ENCODE assay signal across 23 cellular contexts in the genomic region with DNA sequence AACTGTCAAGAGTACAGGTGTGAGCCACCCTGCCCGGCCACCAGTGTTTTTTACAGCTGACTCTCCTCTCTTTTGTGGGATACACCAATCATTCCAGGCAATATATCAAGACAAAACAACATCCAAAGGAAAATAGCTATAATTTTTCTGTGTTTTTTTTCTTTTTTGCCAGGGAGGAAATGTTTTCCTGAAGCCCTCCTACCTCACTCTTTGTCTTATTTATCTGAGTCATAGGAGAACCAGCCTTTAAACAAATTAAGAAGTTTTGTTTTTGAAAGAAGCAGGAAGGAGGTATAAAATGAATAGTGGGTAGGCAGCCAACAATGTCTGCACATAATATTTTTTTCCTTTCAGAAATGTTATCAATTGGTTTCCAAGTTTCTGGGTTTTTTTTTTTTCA.
DNase-seq lines count a peak whose midpoint lies in the region; ATAC-seq and TF ChIP-seq lines count a peak whose summit lies in the region.
"Had no signal": no experiment of that assay in that cellular context is flagged by ENCODE, and none has a peak within 500 bp of the region (broad histone marks: within the 10 kb centered on the region; RNA-seq: fewer than 3 reads in every experiment).

No MANE protein-coding gene starts in this region.

- H3K27ac Mint-ChIP-seq in GM23338 (peak overlapping the region; percentile 78), endodermal cell (peak overlapping the region; percentile 48)
- no peak overlapping the region for H3K27ac Mint-ChIP-seq in stimulated activated memory B cell treated with anti-CD40 and anti-IgM and Interleukin-4, amounts not matched to agents 10 μg/mL and 1 μg/mL and 100 μg/mL, for 72 hours
- H3K27ac Mint-ChIP-seq in activated CD8-positive, alpha-beta T cell treated with anti-CD3 and anti-CD28 coated beads, Interleukin-2, amount 10 ng/mL, durations not matched to agents 7 days and 5 days, result no peak overlapping the region
- H3K27ac Mint-ChIP-seq: CD14-positive monocyte; CD4-positive, alpha-beta T cell; CD8-positive, alpha-beta memory T cell; HFFc6 had no signal

- no peaks in the 10 kb centered on the region for H3K27me3 ChIP-seq in GM23338 (ENCODE audit: insufficient read depth)
- no peaks in the 10 kb centered on the region for H3K27me3 ChIP-seq in endodermal cell (ENCODE audit: control insufficient read depth, insufficient read depth, low read length, poor library complexity, severe bottlenecking)
- H3K27me3 ChIP-seq: BE2C; BLaER1 treated with 17β-estradiol and CSF1 and Interleukin-3, amounts not matched to agents 10 nM and 100 nM had no signal

- DNase-seq in GM23338 (ENCODE audit: low spot score), result no peak
- DNase-seq in endodermal cell, result no peak
- DNase-seq in glomerular endothelial cell (ENCODE audit: extremely low read depth, low read depth, low spot score), result peak; percentile 39
- peak; percentile 56 for DNase-seq in pulmonary artery endothelial cell (ENCODE audit: low read depth, low spot score)
- DNase-seq in activated CD8-positive, alpha-beta memory T cell treated with anti-CD3 and anti-CD28 coated beads, Interleukin-2, amount 50 U/mL, for 4 hours, result no peak
- no peak for DNase-seq in activated CD8-positive, alpha-beta T cell treated with anti-CD3 and anti-CD28 coated beads, Interleukin-2, amount 10 ng/mL, durations not matched to agents 7 days and 5 days
- DNase-seq in HuH-7.5 (ENCODE audit: low spot score), result no peak
- DNase-seq: AML-193; BE2C; CD4-positive, alpha-beta T cell; CD8-positive, alpha-beta memory T cell; DMS 273 treated with DMSO at 0.1 percent for 48 hours; DMS79; EL; GDM1; GOT3; HFFc6 had no signal

- TF ChIP-seq CTCF in GM23338 (conservative IDR thresholded peaks at IDR 0.05; ENCODE audit: low read depth in 2 of 2) (no peak), endodermal cell (conservative IDR thresholded peaks at IDR 0.05) (no peak)

- no peaks in the 10 kb centered on the region for H3K79me2 ChIP-seq in GM23338 (replicated peaks; ENCODE audit: insufficient read depth)

- no peak overlapping the region for H3K4me3 Mint-ChIP-seq in GM23338
- H3K4me3 Mint-ChIP-seq in endodermal cell, result no peak overlapping the region
- no peak overlapping the region for H3K4me3 Mint-ChIP-seq in stimulated activated memory B cell treated with anti-CD40 and anti-IgM and Interleukin-4, amounts not matched to agents 10 μg/mL and 1 μg/mL and 100 μg/mL, for 72 hours
- no peak overlapping the region for H3K4me3 Mint-ChIP-seq in activated CD8-positive, alpha-beta T cell treated with anti-CD3 and anti-CD28 coated beads, Interleukin-2, amount 10 ng/mL, durations not matched to agents 7 days and 5 days
- H3K4me3 Mint-ChIP-seq: CD14-positive monocyte; CD4-positive, alpha-beta T cell; CD8-positive, alpha-beta memory T cell; HFFc6 had no signal

- H2AFZ ChIP-seq in GM23338, result 0 out of 2 replicates have a peak overlapping the region, but pooled peaks have one; percentile 4

- no peak overlapping the region for H3K9ac ChIP-seq in endodermal cell (ENCODE audit: extremely low read depth, low read length, poor library complexity, severe bottlenecking)
- H3K9ac ChIP-seq: BLaER1 treated with 17β-estradiol and CSF1 and Interleukin-3, amounts not matched to agents 10 nM and 100 nM had no signal

- H3K4me1 ChIP-seq in GM23338 (ENCODE audit: insufficient read depth) (peaks cover 5% of the 10 kb centered on the region; the same call in 1 of the 2 replicates), endodermal cell (ENCODE audit: control insufficient read depth, insufficient read depth, low read length) (no peaks in the 10 kb centered on the region)
- H3K4me1 ChIP-seq: BE2C; BLaER1 treated with 17β-estradiol and CSF1 and Interleukin-3, amounts not matched to agents 10 nM and 100 nM; HAP-1 had no signal

- H3K27me3 Mint-ChIP-seq in GM23338 (ENCODE audit: insufficient read depth, low read depth, poor library complexity) (no peaks in the 10 kb centered on the region), endodermal cell (ENCODE audit: insufficient read depth) (no peaks in the 10 kb centered on the region)
- no peaks in the 10 kb centered on the region for H3K27me3 Mint-ChIP-seq in stimulated activated memory B cell treated with anti-CD40 and anti-IgM and Interleukin-4, amounts not matched to agents 10 μg/mL and 1 μg/mL and 100 μg/mL, for 72 hours
- no peaks in the 10 kb centered on the region for H3K27me3 Mint-ChIP-seq in activated CD8-positive, alpha-beta T cell treated with anti-CD3 and anti-CD28 coated beads, Interleukin-2, amount 10 ng/mL, durations not matched to agents 7 days and 5 days (ENCODE audit: low read depth)
- H3K27me3 Mint-ChIP-seq: CD4-positive, alpha-beta T cell; CD8-positive, alpha-beta memory T cell had no signal

- H3K27ac ChIP-seq in GM23338 (ENCODE audit: low read depth), result no peak overlapping the region
- no peak overlapping the region for H3K27ac ChIP-seq in endodermal cell (ENCODE audit: low read depth, low read length)
- H3K27ac ChIP-seq: 22Rv1; BLaER1 treated with 17β-estradiol and CSF1 and Interleukin-3, amounts not matched to agents 10 nM and 100 nM had no signal

- H3K4me2 ChIP-seq in GM23338, result no peak overlapping the region
- H3K4me2 ChIP-seq: BLaER1 treated with 17β-estradiol and CSF1 and Interleukin-3, amounts not matched to agents 10 nM and 100 nM had no signal

- H3K4me1 Mint-ChIP-seq in GM23338 (peaks cover 11% of the 10 kb centered on the region), endodermal cell (no peaks in the 10 kb centered on the region)
- no peaks in the 10 kb centered on the region for H3K4me1 Mint-ChIP-seq in stimulated activated memory B cell treated with anti-CD40 and anti-IgM and Interleukin-4, amounts not matched to agents 10 μg/mL and 1 μg/mL and 100 μg/mL, for 72 hours
- no peaks in the 10 kb centered on the region for H3K4me1 Mint-ChIP-seq in activated CD8-positive, alpha-beta T cell treated with anti-CD3 and anti-CD28 coated beads, Interleukin-2, amount 10 ng/mL, durations not matched to agents 7 days and 5 days (ENCODE audit: low read depth)
- H3K4me1 Mint-ChIP-seq: CD14-positive monocyte; CD8-positive, alpha-beta memory T cell had no signal

- no peak overlapping the region for H3K4me3 ChIP-seq in GM23338
- H3K4me3 ChIP-seq in endodermal cell (ENCODE audit: low read length), result no peak overlapping the region
- H3K4me3 ChIP-seq: BLaER1 treated with 17β-estradiol and CSF1 and Interleukin-3, amounts not matched to agents 10 nM and 100 nM; GM12878; HAP-1 had no signal

- H3K9me2 ChIP-seq in GM23338 (ENCODE audit: insufficient read depth), result no peaks in the 10 kb centered on the region

- CTCF ChIA-PET in activated CD8-positive, alpha-beta T cell treated with anti-CD3 and anti-CD28 coated beads, Interleukin-2, amount 10 ng/mL, durations not matched to agents 7 days and 5 days (lab: Charles Lee), result no interaction called here

- H3F3A ChIP-seq in GM23338 (replicated peaks; ENCODE audit: low read depth), result no peaks in the 10 kb centered on the region

- H3K36me3 Mint-ChIP-seq in GM23338 (ENCODE audit: low read depth) (no peaks in the 10 kb centered on the region; the same call in 2 of the 3 replicates), endodermal cell (ENCODE audit: low read depth) (no peaks in the 10 kb centered on the region)
- peaks cover 22% of the 10 kb centered on the region for H3K36me3 Mint-ChIP-seq in stimulated activated memory B cell treated with anti-CD40 and anti-IgM and Interleukin-4, amounts not matched to agents 10 μg/mL and 1 μg/mL and 100 μg/mL, for 72 hours
- no peaks in the 10 kb centered on the region for H3K36me3 Mint-ChIP-seq in activated CD8-positive, alpha-beta T cell treated with anti-CD3 and anti-CD28 coated beads, Interleukin-2, amount 10 ng/mL, durations not matched to agents 7 days and 5 days (ENCODE audit: low read depth)
- H3K36me3 Mint-ChIP-seq: CD14-positive monocyte; CD8-positive, alpha-beta memory T cell had no signal

- ATAC-seq in GM23338, result no peak
- ATAC-seq in stimulated activated memory B cell treated with anti-CD40 and anti-IgM and Interleukin-4, amounts not matched to agents 10 μg/mL and 1 μg/mL and 100 μg/mL, for 72 hours, result no peak
- ATAC-seq in activated CD8-positive, alpha-beta T cell treated with anti-CD3 and anti-CD28 coated beads, Interleukin-2, amount 10 ng/mL, durations not matched to agents 7 days and 5 days, result no peak
- ATAC-seq: GM12878 had no signal

- no peaks in the 10 kb centered on the region for H3K9me3 ChIP-seq in endodermal cell (ENCODE audit: control insufficient read depth, low read length)
- H3K9me3 ChIP-seq: BE2C; BLaER1 treated with 17β-estradiol and CSF1 and Interleukin-3, amounts not matched to agents 10 nM and 100 nM; HAP-1 had no signal

- POLR2A ChIA-PET in activated CD8-positive, alpha-beta T cell treated with anti-CD3 and anti-CD28 coated beads, Interleukin-2, amount 10 ng/mL, durations not matched to agents 7 days and 5 days (lab: Charles Lee), result no interaction called here

- no peaks in the 10 kb centered on the region for H3K9me3 Mint-ChIP-seq in GM23338
- peaks cover 1% of the 10 kb centered on the region for H3K9me3 Mint-ChIP-seq in endodermal cell
- H3K9me3 Mint-ChIP-seq in stimulated activated memory B cell treated with anti-CD40 and anti-IgM and Interleukin-4, amounts not matched to agents 10 μg/mL and 1 μg/mL and 100 μg/mL, for 72 hours, result no peaks in the 10 kb centered on the region
- peaks cover 6% of the 10 kb centered on the region for H3K9me3 Mint-ChIP-seq in activated CD8-positive, alpha-beta T cell treated with anti-CD3 and anti-CD28 coated beads, Interleukin-2, amount 10 ng/mL, durations not matched to agents 7 days and 5 days (ENCODE audit: insufficient read depth)
- H3K9me3 Mint-ChIP-seq: CD4-positive, alpha-beta T cell had no signal

- H3K36me3 ChIP-seq in GM23338 (ENCODE audit: insufficient read depth) (no peaks in the 10 kb centered on the region), endodermal cell (ENCODE audit: control insufficient read depth, insufficient read depth, low read length) (no peaks in the 10 kb centered on the region)
- H3K36me3 ChIP-seq: BE2C; BLaER1 treated with 17β-estradiol and CSF1 and Interleukin-3, amounts not matched to agents 10 nM and 100 nM; HAP-1 had no signal

- H4K20me1 ChIP-seq in GM23338 (replicated peaks; ENCODE audit: insufficient read depth), result no peaks in the 10 kb centered on the region
- H4K20me1 ChIP-seq: BLaER1 treated with 17β-estradiol and CSF1 and Interleukin-3, amounts not matched to agents 10 nM and 100 nM had no signal

- 100% methylated on average over 1 of the region's 1 CpG for WGBS in endodermal cell (ENCODE audit: insufficient coverage in 1 of 2, insufficient read length in 1 of 2), 2 experiments

TF ChIP-seq in GM23338, 12 proteins besides CTCF, POLR2A, EP300 and RAD21 (continues in another document):
- no peak for TF ChIP-seq EZH2phosphoT487 (IDR thresholded peaks at IDR 0.05; ENCODE audit: unreplicated experiment)
- TF ChIP-seq ZNF114 (CRISPR knock-in tag; IDR thresholded peaks at IDR 0.05), result no peak

Comparison
In these comparisons a context has a peak if more than half of its experiments do, and no peak if none do; other contexts are left out.
1. DNase-seq: peak in glomerular endothelial cell (single experiment) and pulmonary artery endothelial cell (single experiment); none in GM23338 (single experiment), endodermal cell (single experiment), activated CD8-positive, alpha-beta memory T cell treated with anti-CD3 and anti-CD28 coated beads, Interleukin-2, amount 50 U/mL, for 4 hours (single experiment), activated CD8-positive, alpha-beta T cell treated with anti-CD3 and anti-CD28 coated beads, Interleukin-2, amount 10 ng/mL, durations not matched to agents 7 days and 5 days (single experiment) and HuH-7.5 (single experiment).
2. H3K27ac Mint-ChIP-seq: peak in GM23338 (single experiment) and endodermal cell (single experiment); none in stimulated activated memory B cell treated with anti-CD40 and anti-IgM and Interleukin-4, amounts not matched to agents 10 μg/mL and 1 μg/mL and 100 μg/mL, for 72 hours (single experiment) and activated CD8-positive, alpha-beta T cell treated with anti-CD3 and anti-CD28 coated beads, Interleukin-2, amount 10 ng/mL, durations not matched to agents 7 days and 5 days (single experiment).